ENCODE assay signal across 8 cellular contexts in genomic region chr7:101290177-101291037, GRCh38. TPM values are rescaled to one million over a fixed set of nuclear protein-coding genes. Genes with fewer than 3 reads are reported as not detected.
DNase-seq lines count a peak whose midpoint lies in the region; TF ChIP-seq lines count a peak whose summit lies in the region.
"Not testable (repeated sequence)": the region's sequence is repeated elsewhere in the genome, so short reads cannot be mapped to it uniquely, and the experiment has no call there.

No MANE protein-coding gene starts in this region.

- peak overlapping the region in 2 of 8 donors; percentile 9 to 15 for H3K4me3 Mint-ChIP-seq in CD4-positive, alpha-beta memory T cell
- H3K4me3 Mint-ChIP-seq in neural progenitor cell: peak overlapping the region; percentile 21

- H3K9ac ChIP-seq in adipocyte (ENCODE audit: low read length); neural progenitor cell: not testable (repeated sequence)

- CTCF ChIA-PET in CD4-positive, alpha-beta memory T cell (lab: Charles Lee; ENCODE audit: partially characterized antibody): interaction anchor here (0.6 to 7.8 kb wide), 22 partner anchors 8 to 1940 kb away, joined by 3 to 44 read pairs (median 3); partner anchors contain the start of genes AZGP1, IFT22, PLOD3 and ZNHIT1
- CTCF ChIA-PET in HEK293 (lab: Yijun Ruan, JAX): interaction anchor here (0.6 to 3.8 kb wide), 41 partner anchors 9 to 980 kb away, joined by 3 to 27 read pairs (median 4); no protein-coding TSS in a partner anchor

- H3K4me2 ChIP-seq in neural progenitor cell: not testable (repeated sequence)

- H3K4me1 ChIP-seq in CD4-positive, alpha-beta memory T cell (ENCODE audit: insufficient read depth, low read length); HEK293 (ENCODE audit: control insufficient read depth, insufficient read depth, low read length); adipocyte (ENCODE audit: control insufficient read depth, insufficient read depth, low read length); neural progenitor cell: not testable (repeated sequence)

- H3K9me3 Mint-ChIP-seq in CD4-positive, alpha-beta memory T cell; neural progenitor cell: not testable (repeated sequence)

- intact Hi-C loops in CD4-positive, alpha-beta memory T cell (cut with micrococcal nuclease); head of caudate nucleus (cut with DNase I): not testable (repeated sequence)

- not testable (repeated sequence) for H3K79me2 ChIP-seq in neural progenitor cell (ENCODE audit: low read depth)

- not testable (repeated sequence) for H3K36me3 Mint-ChIP-seq in CD4-positive, alpha-beta memory T cell; neural progenitor cell

- not testable (repeated sequence) for H3K27ac Mint-ChIP-seq in CD4-positive, alpha-beta memory T cell; neural progenitor cell

- not testable (repeated sequence) for H3K9me3 ChIP-seq in CD4-positive, alpha-beta memory T cell (ENCODE audit: control insufficient read depth in 1 of 2, low read length in 2 of 2); HEK293 (ENCODE audit: control insufficient read depth, insufficient read depth, low read depth, low read length); adipocyte (ENCODE audit: control insufficient read depth, low read length); neural progenitor cell (ENCODE audit: low read depth)

- H3K36me3 ChIP-seq in CD4-positive, alpha-beta memory T cell (ENCODE audit: insufficient read depth, low read length); HEK293 (ENCODE audit: control insufficient read depth in 2 of 2, insufficient read depth in 1 of 2, low read length in 2 of 2); adipocyte (ENCODE audit: control insufficient read depth, insufficient read depth, low read length, severe bottlenecking); neural progenitor cell: not testable (repeated sequence)

- not testable (repeated sequence) for H3K4me3 ChIP-seq in CD4-positive, alpha-beta memory T cell (ENCODE audit: low read length in 2 of 2); HEK293 (ENCODE audit: low read depth, low read length); WI38 (ENCODE audit: low read depth, low read length); adipocyte (ENCODE audit: low read length); neural progenitor cell

- POLR2A ChIA-PET in CD4-positive, alpha-beta memory T cell (lab: Charles Lee; ENCODE audit: partially characterized antibody): not testable (repeated sequence)
- POLR2A ChIA-PET in HEK293 (lab: Yijun Ruan, JAX): interaction anchor here (0.5 to 0.7 kb wide), 2 partner anchors 861 to 1166 kb away, joined by 3 read pairs; partner anchors contain the start of gene MEPCE

- peaks cover 17% of the 10 kb centered on the region for H3F3A ChIP-seq in neural progenitor cell (ENCODE audit: low read depth)

- H2AFZ ChIP-seq in neural progenitor cell (replicated peaks): peak overlapping the region; percentile 68

- H3K4me1 Mint-ChIP-seq in CD4-positive, alpha-beta memory T cell: peaks cover 3 to 18% (median 11%) of the 10 kb centered on the region in 4 donors
- H3K4me1 Mint-ChIP-seq in neural progenitor cell: not testable (repeated sequence)

- not testable (repeated sequence) for H4K20me1 ChIP-seq in neural progenitor cell (ENCODE audit: low read depth)

- peaks cover 16 to 20% of the 10 kb centered on the region in 2 donors for H3K27me3 Mint-ChIP-seq in CD4-positive, alpha-beta memory T cell
- H3K27me3 Mint-ChIP-seq in neural progenitor cell (ENCODE audit: insufficient read depth, low read depth): peaks cover 23% of the 10 kb centered on the region

- TF ChIP-seq CTCF in HEK293 (tag by site-specific recombination; IDR thresholded peaks at IDR 0.05): peak; percentile 52; the same call in 1 of the 2 replicates
- peak; percentile 42; the same call in 1 of the 2 replicates for TF ChIP-seq CTCF in WI38 (IDR thresholded peaks at IDR 0.05; ENCODE audit: low read depth, low read length)
- peak; percentile 73 for TF ChIP-seq CTCF in neural progenitor cell (IDR thresholded peaks at IDR 0.05)

- peak; percentile 44 to 56 (median 51) for DNase-seq in CD4-positive, alpha-beta memory T cell
- DNase-seq in NCI-H345 (lab: John Stamatoyannopoulos, UW) (peak; percentile 47), adipocyte (ENCODE audit: low read depth) (peak; percentile 67), head of caudate nucleus (peak; percentile 39 to 90 (median 78)), neural progenitor cell (ENCODE audit: low spot score) (peak; percentile 71)
- peak; percentile 83 for DNase-seq in stimulated activated CD8-positive, alpha-beta memory T cell treated with anti-CD3 and anti-CD28 coated beads, Interleukin-4, amount 100 ng/mL, for 48 hours

- H3K27me3 ChIP-seq in CD4-positive, alpha-beta memory T cell (ENCODE audit: insufficient read depth, low read length): not testable (repeated sequence)
- H3K27me3 ChIP-seq in adipocyte (replicated peaks; ENCODE audit: control insufficient read depth, insufficient read depth, low read length) (peaks cover 46% of the 10 kb centered on the region), neural progenitor cell (peaks cover 31% of the 10 kb centered on the region)

- not testable (repeated sequence) for H3K27ac ChIP-seq in CD4-positive, alpha-beta memory T cell (ENCODE audit: low read depth, low read length); HEK293 (ENCODE audit: extremely low read depth, low read depth, low read length); neural progenitor cell

TF ChIP-seq in HEK293, 187 proteins besides CTCF, POLR2A, EP300 and RAD21:
- TF ChIP-seq IKZF3 (tag by site-specific recombination; IDR thresholded peaks at IDR 0.05): 0 out of 2 replicates have a peak, but pooled peaks have one; percentile 35
- TF ChIP-seq ZNF629 (tag by site-specific recombination; IDR thresholded peaks at IDR 0.05): 0 out of 2 replicates have a peak, but pooled peaks have one; percentile 34
- TF ChIP-seq ZNF654 (tag by site-specific recombination; IDR thresholded peaks at IDR 0.05; ENCODE audit: low read depth): peak; percentile 59
- TF ChIP-seq SCRT2 (tag by site-specific recombination; IDR thresholded peaks at IDR 0.05): peak; percentile 73

RNA-seq across cellular contexts. Expression of gene IFT22, which starts 31.2 kb away (rescaled TPM):
- 1 to 10 TPM; 2.6 TPM for total RNA-seq in CD4-positive, alpha-beta memory T cell
- polyA plus RNA-seq in CD4-positive, alpha-beta memory T cell: 1 to 10 TPM; 6.3 to 6.7 TPM
- 25.5 and 30.1 TPM in 2 replicates for total RNA-seq in neural progenitor cell (ENCODE audit: low replicate concordance)

RNA-seq across cellular contexts. Expression of gene FIS1, which starts 45.5 kb away (rescaled TPM):
- 100 to 1,000 TPM; 100 to 104 TPM for total RNA-seq in CD4-positive, alpha-beta memory T cell
- 100 to 1,000 TPM; 186 to 198 TPM for polyA plus RNA-seq in CD4-positive, alpha-beta memory T cell
- 92.2 and 120 TPM in 2 replicates for total RNA-seq in neural progenitor cell (ENCODE audit: low replicate concordance)

RNA-seq across cellular contexts. Expression of gene CLDN15, which starts 52.8 kb away (rescaled TPM):
- 10 to 100 TPM; 47.1 to 50.4 TPM for total RNA-seq in CD4-positive, alpha-beta memory T cell
- under 1 TPM; 0.36 to 0.99 TPM for polyA plus RNA-seq in CD4-positive, alpha-beta memory T cell
- 1.2 and 4.6 TPM in 2 replicates for total RNA-seq in neural progenitor cell (ENCODE audit: low replicate concordance)
